Comparison of ENCODE assay signal across 26 cellular contexts in the genomic region with DNA sequence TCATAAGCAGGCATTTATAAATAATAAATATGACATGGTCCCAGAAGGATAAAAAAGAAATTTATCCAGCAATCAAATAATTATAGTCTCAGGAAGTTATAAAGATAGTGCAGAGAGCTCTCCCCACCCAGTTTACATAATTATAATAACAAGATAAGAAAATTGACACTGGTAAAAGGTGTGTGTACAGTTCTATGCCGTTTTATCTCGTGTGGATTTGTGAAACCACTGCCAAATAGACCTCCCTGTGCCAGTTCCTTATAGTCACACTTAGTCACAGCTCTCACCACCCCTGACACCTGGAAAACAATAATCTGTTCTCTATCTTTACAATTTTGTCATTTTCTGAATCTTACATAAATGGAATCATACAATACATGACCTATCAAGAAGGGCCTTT.
"Had no signal": no experiment of that assay in that cellular context is flagged by ENCODE, and none has a peak within 500 bp of the region (broad histone marks: within the 10 kb centered on the region; RNA-seq: fewer than 3 reads in every experiment).

No MANE protein-coding gene starts in this region.

- H3K27me3 ChIP-seq: stomach, suprapubic skin, testis, thyroid gland, tibial artery, tibial nerve, transverse colon, upper lobe of left lung, upper lobe of right lung, uterus, vagina had no signal

- ATAC-seq: stimulated activated effector memory CD8-positive, alpha-beta T cell treated with anti-CD3 and anti-CD28 coated beads, Interleukin-12 subunit alpha, Interleukin-12 subunit beta, amount 100 ng/mL, for 72 hours; stimulated activated memory B cell treated with anti-CD40 and anti-IgM and Interleukin-4, amounts not matched to agents 10 μg/mL and 1 μg/mL and 100 μg/mL, for 72 hours; stimulated activated naive B cell treated with anti-CD40 and anti-IgM and Interleukin-4, amounts not matched to agents 10 μg/mL and 1 μg/mL and 100 μg/mL, for 72 hours; stimulated activated naive CD8-positive, alpha-beta T cell treated with anti-CD3 and anti-CD28 coated beads, Interleukin-15, amount 100 ng/mL, for 72 hours; stimulated activated naive CD8-positive, alpha-beta T cell treated with anti-CD3 and anti-CD28 coated beads, Interleukin-15, Interleukin-2, amounts not matched to agents 100 U/mL and 50 U/mL, for 24 hours; upper lobe of right lung had no signal

- H3K27ac ChIP-seq: stomach, suprapubic skin, testis, thoracic aorta, thyroid gland, tibial artery, tibial nerve, transverse colon, upper lobe of left lung, upper lobe of right lung, uterus, vagina had no signal

- DNase-seq: stimulated activated CD4-positive, alpha-beta T cell treated with anti-CD3 and anti-CD28 coated beads, Interleukin-2, amount 100 ng/mL, for 48 hours; stimulated activated CD4-positive, alpha-beta T cell treated with anti-CD3 and anti-CD28 coated beads, Interleukin-4, amount 100 ng/mL, for 1 hour; stimulated activated CD4-positive, alpha-beta T cell treated with anti-CD3 and anti-CD28 coated beads, Interleukin-4, amount 100 ng/mL, for 24 hours; stimulated activated CD4-positive, alpha-beta T cell treated with anti-CD3 and anti-CD28 coated beads, Interleukin-4, amount 100 ng/mL, for 4 hours; stimulated activated CD8-positive, alpha-beta memory T cell treated with anti-CD3 and anti-CD28 coated beads, Interleukin-4, amount 100 ng/mL, for 48 hours; stimulated activated naive B cell treated with anti-CD40 and anti-IgM and Interleukin-4, amounts not matched to agents 10 μg/mL and 1 μg/mL and 100 μg/mL, for 72 hours; stimulated activated naive CD4-positive, alpha-beta T cell treated with Interleukin-2 at 50 U/mL for 16 hours; stimulated activated naive CD8-positive, alpha-beta T cell treated with anti-CD3 and anti-CD28 coated beads, Interleukin-15, amount 100 ng/mL, for 72 hours; stimulated activated naive CD8-positive, alpha-beta T cell treated with anti-CD3 and anti-CD28 coated beads, Interleukin-15, Interleukin-2, amounts not matched to agents 100 U/mL and 50 U/mL, for 24 hours; stomach; substantia nigra; testis; thyroid gland; tibial artery; transverse colon; trophoblast cell; upper lobe of left lung; upper lobe of right lung; uterus had no signal

- H3K36me3 ChIP-seq: stomach, suprapubic skin, thoracic aorta, thyroid gland, tibial artery, tibial nerve, transverse colon, upper lobe of left lung, upper lobe of right lung, uterus, vagina had no signal

- H3K9me3 ChIP-seq: testis, thoracic aorta, thyroid gland, tibial artery, transverse colon, upper lobe of left lung, upper lobe of right lung, uterus, vagina had no signal

- H3K4me1 ChIP-seq: suprapubic skin, testis, thyroid gland, tibial artery, tibial nerve, transverse colon, upper lobe of left lung, upper lobe of right lung, uterus, vagina had no signal

- FAIRE-seq: urothelium cell line had no signal

- H3K4me3 ChIP-seq: stomach, suprapubic skin, testis, thoracic aorta, thyroid gland, tibial artery, tibial nerve, transverse colon, upper lobe of left lung, upper lobe of right lung, uterus, vagina had no signal
